Comparison of ENCODE assay signal across 8 cellular contexts in genomic region chr16:70715113-70715711, GRCh38. TPM values are rescaled to one million over a fixed set of nuclear protein-coding genes. Genes with fewer than 3 reads are reported as not detected.
DNase-seq lines count a peak whose midpoint lies in the region; ATAC-seq lines count a peak whose summit lies in the region.

No MANE protein-coding gene starts in this region.

- peaks cover 7% of the 10 kb centered on the region for H3K4me1 ChIP-seq in right cardiac atrium (ENCODE audit: control insufficient read depth, insufficient read depth, low read length)

- no peaks in the 10 kb centered on the region for H3K27me3 ChIP-seq in right cardiac atrium (ENCODE audit: control insufficient read depth, insufficient read depth)

- WGBS in right cardiac atrium: 36% methylated on average over 17 of the region's 17 CpGs

- DNase-seq in HS-27A (ENCODE audit: low read depth): peak; percentile 99
- peak; percentile 90 for DNase-seq in amniotic stem cell (lab: John Stamatoyannopoulos, UW)
- peak; percentile 90 to 93 (median 93) for DNase-seq in right cardiac atrium
- DNase-seq in smooth muscle cell of the brain vasculature (ENCODE audit: low read depth, low spot score): peak; percentile 88
- DNase-seq in Kasumi-1 (lab: John Stamatoyannopoulos, UW): no peak
- DNase-seq in GDM1 (lab: John Stamatoyannopoulos, UW): no peak

- H3K9me3 ChIP-seq in right cardiac atrium (ENCODE audit: control insufficient read depth, low read length): no peaks in the 10 kb centered on the region

- no peak overlapping the region for H3K4me3 ChIP-seq in right cardiac atrium (ENCODE audit: low read length)

- ATAC-seq in right cardiac atrium (peak; percentile 85 to 89), HG02870 (IDR thresholded peaks at IDR 0.05; ENCODE audit: unreplicated experiment) (no peak), HG03039 (IDR thresholded peaks at IDR 0.05; ENCODE audit: unreplicated experiment) (no peak)

- H3K27ac ChIP-seq in right cardiac atrium (ENCODE audit: low read length): peak overlapping the region; percentile 49

- intact Hi-C loops in right cardiac atrium (cut with DNase I): no loop called here

RNA-seq across cellular contexts. Expression of gene MTSS2, which starts 29.4 kb away (rescaled TPM):
- total RNA-seq in right cardiac atrium: 10 to 100 TPM; 60.4 to 71.2 (median 67.7) TPM
- 47.5 TPM for polyA plus RNA-seq in right cardiac atrium

Comparison
In these comparisons a context has a peak if more than half of its experiments do, and no peak if none do; other contexts are left out.
1. DNase-seq: peak in HS-27A (single experiment), amniotic stem cell (single experiment), right cardiac atrium (3 of 3) and smooth muscle cell of the brain vasculature (single experiment); none in Kasumi-1 (0 of 2) and GDM1 (single experiment).
2. ATAC-seq: peak in right cardiac atrium (2 of 2); none in HG02870 (single experiment) and HG03039 (single experiment).